ENCODE assay signal across 7 cellular contexts in genomic region chr5:54389399-54389798, GRCh38.
DNase-seq lines count a peak whose midpoint lies in the region; ATAC-seq, FAIRE-seq and TF ChIP-seq lines count a peak whose summit lies in the region.
"Not testable (repeated sequence)": the region's sequence is repeated elsewhere in the genome, so short reads cannot be mapped to it uniquely, and the experiment has no call there.

No MANE protein-coding gene starts in this region.

- H2BK12ac ChIP-seq in mesenchymal stem cell (ENCODE audit: low read length in 2 of 2): not testable (repeated sequence)

- intact Hi-C loops in left ventricle myocardium inferior (cut with micrococcal nuclease): not testable (repeated sequence)

- not testable (repeated sequence) for H2AFZ ChIP-seq in astrocyte (ENCODE audit: low read depth, low read length); mesenchymal stem cell (ENCODE audit: low read depth, low read length)

- H3K9ac ChIP-seq in astrocyte (ENCODE audit: low read length); mesenchymal stem cell (ENCODE audit: low read length): not testable (repeated sequence)

- not testable (repeated sequence) for H3K4me3 Mint-ChIP-seq in astrocyte (ENCODE audit: unreplicated experiment)

- H2AK5ac ChIP-seq in mesenchymal stem cell (ENCODE audit: low read length, severe bottlenecking): not testable (repeated sequence)

- H3K9me3 ChIP-seq in RWPE2 (ENCODE audit: severe bottlenecking); WERI-Rb-1 (ENCODE audit: severe bottlenecking); astrocyte (ENCODE audit: insufficient read depth, low read depth, low read length); left ventricle myocardium inferior (replicated peaks); mesenchymal stem cell (ENCODE audit: control insufficient read depth, low read length): not testable (repeated sequence)

- H2BK120ac ChIP-seq in mesenchymal stem cell (ENCODE audit: low read depth, low read length): not testable (repeated sequence)

- H3K4me2 ChIP-seq in astrocyte (ENCODE audit: low read length); mesenchymal stem cell (ENCODE audit: low read length, poor library complexity, severe bottlenecking): not testable (repeated sequence)

- H4K8ac ChIP-seq in mesenchymal stem cell (ENCODE audit: low read length): not testable (repeated sequence)

- H3K27ac ChIP-seq in RWPE2 (ENCODE audit: poor library complexity, severe bottlenecking) (peak overlapping the region; percentile 27), WERI-Rb-1 (peak overlapping the region; percentile 68), astrocyte (ENCODE audit: low read depth, low read length) (peak overlapping the region; percentile 33), left ventricle myocardium inferior (replicated peaks) (peak overlapping the region; percentile 65)
- not testable (repeated sequence) for H3K27ac ChIP-seq in mesenchymal stem cell (ENCODE audit: low read length, poor library complexity, severe bottlenecking)

- H3K4me3 ChIP-seq in RWPE2 (ENCODE audit: severe bottlenecking); WERI-Rb-1 (ENCODE audit: low read depth, low read length); astrocyte (ENCODE audit: insufficient read depth, low read depth, low read length); epithelial cell of esophagus (ENCODE audit: low read length); left ventricle myocardium inferior; mesenchymal stem cell (ENCODE audit: insufficient read depth in 1 of 2, low read depth in 1 of 2, low read length in 2 of 2): not testable (repeated sequence)

- not testable (repeated sequence) for H3K18ac ChIP-seq in mesenchymal stem cell (ENCODE audit: low read depth in 1 of 2, low read length in 2 of 2)

- peak overlapping the region; percentile 19 for H2BK5ac ChIP-seq in mesenchymal stem cell (ENCODE audit: low read depth, low read length, poor library complexity, severe bottlenecking)

- H3K23ac ChIP-seq in mesenchymal stem cell (ENCODE audit: low read length in 2 of 2): not testable (repeated sequence)

- not testable (repeated sequence) for H3K4me1 ChIP-seq in RWPE2 (ENCODE audit: insufficient read depth, poor library complexity, severe bottlenecking); mesenchymal stem cell (ENCODE audit: control insufficient read depth, insufficient read depth, low read depth, low read length)
- H3K4me1 ChIP-seq in astrocyte (ENCODE audit: insufficient read depth, low read length): peaks cover 19% of the 10 kb centered on the region
- peaks cover 26% of the 10 kb centered on the region for H3K4me1 ChIP-seq in left ventricle myocardium inferior

- H3K14ac ChIP-seq in mesenchymal stem cell (ENCODE audit: low read length in 2 of 2): not testable (repeated sequence)

- H3K27me3 ChIP-seq in RWPE2 (ENCODE audit: insufficient read depth, poor library complexity, severe bottlenecking); WERI-Rb-1 (ENCODE audit: insufficient read depth, low read depth, severe bottlenecking); astrocyte (ENCODE audit: insufficient read depth, low read length); left ventricle myocardium inferior (ENCODE audit: low read depth); mesenchymal stem cell (ENCODE audit: control insufficient read depth in 1 of 2, insufficient read depth in 1 of 2, low read length in 2 of 2): not testable (repeated sequence)

- H3K27ac Mint-ChIP-seq in astrocyte (ENCODE audit: unreplicated experiment): peak overlapping the region; percentile 50

- H3K79me2 ChIP-seq in astrocyte (ENCODE audit: insufficient read depth, low read length): not testable (repeated sequence)

- not testable (repeated sequence) for TF ChIP-seq CTCF in RWPE2 (IDR thresholded peaks at IDR 0.05; ENCODE audit: poor library complexity, severe bottlenecking); WERI-Rb-1 (IDR thresholded peaks at IDR 0.05; ENCODE audit: low read depth, low read length); astrocyte (IDR thresholded peaks at IDR 0.05; ENCODE audit: insufficient read depth, low read depth, low read length); epithelial cell of esophagus (IDR thresholded peaks at IDR 0.05; ENCODE audit: insufficient read depth, low read depth, low read length, missing control alignments); left ventricle myocardium inferior (IDR thresholded peaks at IDR 0.05; ENCODE audit: borderline replicate concordance)

- H4K91ac ChIP-seq in mesenchymal stem cell (ENCODE audit: low read length): not testable (repeated sequence)

- not testable (repeated sequence) for H3K36me3 Mint-ChIP-seq in astrocyte (ENCODE audit: low read depth, unreplicated experiment)

- H2BK15ac ChIP-seq in mesenchymal stem cell (ENCODE audit: low read depth, poor library complexity, severe bottlenecking): not testable (repeated sequence)

- not testable (repeated sequence) for FAIRE-seq in astrocyte (lab: Jason Lieb, UNC)

- DNase-seq in Daoy (ENCODE audit: low read depth) (peak; percentile 15), epithelial cell of esophagus (ENCODE audit: low read depth) (peak; percentile 15)
- DNase-seq in RWPE2 (ENCODE audit: low spot score); WERI-Rb-1; astrocyte (ENCODE audit: low read depth); left ventricle myocardium inferior; mesenchymal stem cell: not testable (repeated sequence)

- H3K79me1 ChIP-seq in mesenchymal stem cell (replicated peaks; ENCODE audit: low read length, poor library complexity, severe bottlenecking): not testable (repeated sequence)

- WGBS in mesenchymal stem cell: no CpG with 5 or more reads among the region's 1 CpG

- H4K20me1 ChIP-seq in astrocyte (ENCODE audit: insufficient read depth, low read length): not testable (repeated sequence)

- peaks cover 24% of the 10 kb centered on the region for H3K4me1 Mint-ChIP-seq in astrocyte (ENCODE audit: low read depth, unreplicated experiment)

- not testable (repeated sequence) for H3K27me3 Mint-ChIP-seq in astrocyte (ENCODE audit: low read depth, unreplicated experiment)

- H3K4ac ChIP-seq in mesenchymal stem cell (ENCODE audit: low read depth in 1 of 2, low read length in 2 of 2): not testable (repeated sequence)

- H3K36me3 ChIP-seq in RWPE2 (ENCODE audit: low read depth); WERI-Rb-1; astrocyte (ENCODE audit: insufficient read depth, low read length); left ventricle myocardium inferior; mesenchymal stem cell (ENCODE audit: control insufficient read depth in 1 of 2, insufficient read depth in 2 of 2, low read depth in 1 of 2, low read length in 2 of 2): not testable (repeated sequence)

- not testable (repeated sequence) for H3K9me3 Mint-ChIP-seq in astrocyte (ENCODE audit: unreplicated experiment)

- not testable (repeated sequence) for ATAC-seq in RWPE2 (ENCODE audit: low read depth)
